ENCODE assay signal across 8 cellular contexts in genomic region chr16:27588052-27588451, GRCh38.
"Had no signal": no experiment of that assay in that cellular context is flagged by ENCODE, and none has a peak within 500 bp of the region (broad histone marks: within the 10 kb centered on the region; RNA-seq: fewer than 3 reads in every experiment).

No MANE protein-coding gene starts in this region.

- H3K4me1 Mint-ChIP-seq: GM23338, IgD-negative memory B cell had no signal

- H3K9me3 Mint-ChIP-seq: IgD-negative memory B cell had no signal

- H3K4me3 ChIP-seq: GM23338 had no signal

- H3K27me3 Mint-ChIP-seq: IgD-negative memory B cell had no signal

- H3K4me2 ChIP-seq: GM23338 had no signal

- DNase-seq: H9, HCEC 1CT, KG1 had no signal

- FAIRE-seq: H1, H54 had no signal

- H3K27ac Mint-ChIP-seq: GM23338, H9, IgD-negative memory B cell had no signal

- ATAC-seq: GM23338 had no signal

- H3K27ac ChIP-seq: HL-60 had no signal

- H3K4me3 Mint-ChIP-seq: GM23338, H9, IgD-negative memory B cell had no signal
